ENCODE assay signal across 8 cellular contexts in genomic region chr11:46315033-46315738, GRCh38. TPM values are rescaled to one million over a fixed set of nuclear protein-coding genes. Genes with fewer than 3 reads are reported as not detected.
DNase-seq lines count a peak whose midpoint lies in the region; ATAC-seq and TF ChIP-seq lines count a peak whose summit lies in the region.

No MANE protein-coding gene starts in this region.

- H2AFZ ChIP-seq in PC-9: no peak overlapping the region

- no peaks in the 10 kb centered on the region for H3K36me3 ChIP-seq in CD4-positive, alpha-beta memory T cell (ENCODE audit: insufficient read depth, low read length)
- no peaks in the 10 kb centered on the region for H3K36me3 ChIP-seq in PC-9 (ENCODE audit: low read depth)
- peaks cover 14% of the 10 kb centered on the region for H3K36me3 ChIP-seq in upper lobe of right lung

- H3K9me3 Mint-ChIP-seq in CD4-positive, alpha-beta memory T cell: no peaks in the 10 kb centered on the region
- H3K9me3 Mint-ChIP-seq in HFFc6 (no peaks in the 10 kb centered on the region), osteocyte (ENCODE audit: unreplicated experiment) (no peaks in the 10 kb centered on the region)

- H3F3A ChIP-seq in PC-9 (ENCODE audit: insufficient read depth, low read depth): peaks cover 5% of the 10 kb centered on the region; the same call in 1 of the 2 replicates

- H3K27ac ChIP-seq in CD4-positive, alpha-beta memory T cell (ENCODE audit: low read depth, low read length): no peak overlapping the region
- H3K27ac ChIP-seq in PC-9 (no peak overlapping the region), upper lobe of right lung (no peak overlapping the region)

- no peaks in the 10 kb centered on the region for H4K20me1 ChIP-seq in PC-9 (ENCODE audit: insufficient read depth)

- no peaks in the 10 kb centered on the region for H3K27me3 Mint-ChIP-seq in CD4-positive, alpha-beta memory T cell
- H3K27me3 Mint-ChIP-seq in HFFc6 (ENCODE audit: insufficient read depth) (peaks cover 12% of the 10 kb centered on the region), osteocyte (ENCODE audit: unreplicated experiment) (no peaks in the 10 kb centered on the region)

- TF ChIP-seq CTCF in HFFc6 (IDR thresholded peaks at IDR 0.05) (peak; percentile 97), PC-9 (conservative IDR thresholded peaks at IDR 0.05) (peak; percentile 100), osteocyte (IDR thresholded peaks at IDR 0.05) (peak; percentile 82), upper lobe of right lung (IDR thresholded peaks at IDR 0.05) (peak; percentile 91)

- no peaks in the 10 kb centered on the region for H3K9me2 ChIP-seq in PC-9 (ENCODE audit: insufficient read depth)

- CTCF ChIA-PET in CD4-positive, alpha-beta memory T cell (lab: Charles Lee; ENCODE audit: partially characterized antibody): interaction anchor here (0.7 to 13.6 kb wide), 20 partner anchors 7 to 350 kb away, joined by 3 to 279 read pairs (median 4); no protein-coding TSS in a partner anchor
- CTCF ChIA-PET in PC-9 (lab: Charles Lee): interaction anchor here (0.6 to 1.2 kb wide), 12 partner anchors 13 to 351 kb away, joined by 3 to 5 read pairs (median 3); no protein-coding TSS in a partner anchor

- H3K4me1 ChIP-seq in CD4-positive, alpha-beta memory T cell (ENCODE audit: insufficient read depth, low read length): peaks cover 17% of the 10 kb centered on the region
- peaks cover 16% of the 10 kb centered on the region for H3K4me1 ChIP-seq in PC-9 (replicated peaks; ENCODE audit: insufficient read depth)
- H3K4me1 ChIP-seq in upper lobe of right lung: peaks cover 15% of the 10 kb centered on the region

- peak overlapping the region in 1 of 7 donors; percentile 65 for H3K27ac Mint-ChIP-seq in CD4-positive, alpha-beta memory T cell
- H3K27ac Mint-ChIP-seq in HFFc6 (peak overlapping the region; percentile 62), osteocyte (ENCODE audit: unreplicated experiment) (peak overlapping the region; percentile 65)

- H3K4me2 ChIP-seq in PC-9: peak overlapping the region; percentile 22; the same call in 1 of the 2 replicates

- ATAC-seq in upper lobe of right lung: peak; percentile 83
- no peak for ATAC-seq in GM21529 (IDR thresholded peaks at IDR 0.05; ENCODE audit: unreplicated experiment)

- no peaks in the 10 kb centered on the region for H3K27me3 ChIP-seq in CD4-positive, alpha-beta memory T cell (ENCODE audit: insufficient read depth, low read length)
- H3K27me3 ChIP-seq in PC-9 (ENCODE audit: insufficient read depth, low read depth): no peaks in the 10 kb centered on the region
- H3K27me3 ChIP-seq in upper lobe of right lung: no peaks in the 10 kb centered on the region

- POLR2A ChIA-PET in CD4-positive, alpha-beta memory T cell (lab: Charles Lee; ENCODE audit: partially characterized antibody): interaction anchor here (0.8 to 6.4 kb wide), 2 partner anchors 17 to 52 kb away, joined by 3 to 53 read pairs; no protein-coding TSS in a partner anchor
- POLR2A ChIA-PET in PC-9 (lab: Charles Lee; ENCODE audit: unreplicated experiment): interaction anchor here (0.7 to 0.8 kb wide), 3 partner anchors 19 to 77 kb away, joined by 4 to 5 read pairs (median 4); no protein-coding TSS in a partner anchor

- DNase-seq in CD4-positive, alpha-beta memory T cell: peak; percentile 57 to 73 (median 66)
- DNase-seq in HFFc6: peak; percentile 73
- peak; percentile 74 to 78 for DNase-seq in PC-9
- DNase-seq in activated T-cell treated with anti-CD3 and anti-CD28 coated beads for 4 hours: peak; percentile 77
- peak; percentile 69 for DNase-seq in fibroblast of gingiva (ENCODE audit: low read depth)
- DNase-seq in osteocyte (ENCODE audit: extremely low spot score, unreplicated experiment): peak; percentile 90
- DNase-seq in upper lobe of right lung: no peak

- intact Hi-C loops in CD4-positive, alpha-beta memory T cell (cut with micrococcal nuclease): loop anchor here (1.0 kb wide), 1 partner anchor 76 kb away; no protein-coding TSS in a partner anchor
- intact Hi-C loops in PC-9 (cut with micrococcal nuclease; ENCODE audit: unreplicated experiment): loop anchor here (1.0 kb wide), 2 partner anchors 68 to 443 kb away; no protein-coding TSS in a partner anchor
- intact Hi-C loops in upper lobe of right lung (cut with DNase I): no loop called here

- no peaks in the 10 kb centered on the region for H3K36me3 Mint-ChIP-seq in CD4-positive, alpha-beta memory T cell
- H3K36me3 Mint-ChIP-seq in HFFc6 (ENCODE audit: low read depth) (peaks cover 25% of the 10 kb centered on the region), osteocyte (ENCODE audit: unreplicated experiment) (peaks cover 30% of the 10 kb centered on the region)

- H3K4me3 Mint-ChIP-seq in CD4-positive, alpha-beta memory T cell: peak overlapping the region in 1 of 8 donors; percentile 26
- no peak overlapping the region for H3K4me3 Mint-ChIP-seq in HFFc6
- no peak overlapping the region for H3K4me3 Mint-ChIP-seq in osteocyte (ENCODE audit: unreplicated experiment)

- H3K4me3 ChIP-seq in CD4-positive, alpha-beta memory T cell (ENCODE audit: low read length in 2 of 2): no peak overlapping the region
- H3K4me3 ChIP-seq in PC-9 (no peak overlapping the region), upper lobe of right lung (no peak overlapping the region)

- no peaks in the 10 kb centered on the region for H3K9me3 ChIP-seq in CD4-positive, alpha-beta memory T cell (ENCODE audit: control insufficient read depth in 1 of 2, low read length in 2 of 2)
- H3K9me3 ChIP-seq in PC-9 (ENCODE audit: insufficient read depth, low read depth) (no peaks in the 10 kb centered on the region), upper lobe of right lung (no peaks in the 10 kb centered on the region)

- H3K79me2 ChIP-seq in PC-9 (ENCODE audit: low read depth): no peaks in the 10 kb centered on the region

- no TSS peak for BruUV-seq in PC-9 (replicated peaks; lab: Mats Ljungman, UMichigan)

- H3K4me1 Mint-ChIP-seq in CD4-positive, alpha-beta memory T cell: peaks cover 11 to 28% (median 20%) of the 10 kb centered on the region in 4 donors
- peaks cover 12% of the 10 kb centered on the region for H3K4me1 Mint-ChIP-seq in HFFc6 (ENCODE audit: low read depth)
- peaks cover 1% of the 10 kb centered on the region for H3K4me1 Mint-ChIP-seq in osteocyte (ENCODE audit: unreplicated experiment)

RNA-seq across cellular contexts. Expression of gene DGKZ, which starts 32.1 kb away (rescaled TPM):
- total RNA-seq in CD4-positive, alpha-beta memory T cell: 100 to 1,000 TPM; 230 to 235 TPM
- 10 to 100 TPM; 34.8 to 78.9 TPM for polyA plus RNA-seq in CD4-positive, alpha-beta memory T cell
- total RNA-seq in HFFc6 (2021; fragmentation: NEBNext Ultra II Directional; extraction: Animal tissue kit (Norgen Biotek cat#: 25700)): 10 to 100 TPM; 40.4 to 49.8 (median 46.2) TPM
- total RNA-seq in PC-9 (2021): 49.3 and 67.5 TPM in 2 replicates
- total RNA-seq in osteocyte: 48.6 and 49.9 TPM in 2 replicates
- 50.4 TPM for total RNA-seq in upper lobe of right lung

RNA-seq across cellular contexts. Expression of gene CREB3L1, which starts 37.7 kb away (rescaled TPM):
- total RNA-seq in CD4-positive, alpha-beta memory T cell: not detected
- not detected for polyA plus RNA-seq in CD4-positive, alpha-beta memory T cell
- 100 to 1,000 TPM; 282 to 328 (median 310) TPM for total RNA-seq in HFFc6 (2021; fragmentation: NEBNext Ultra II Directional; extraction: Animal tissue kit (Norgen Biotek cat#: 25700))
- total RNA-seq in PC-9 (2021) (1.3 and 3.1 TPM in 2 replicates), osteocyte (77.0 and 78.6 TPM in 2 replicates), upper lobe of right lung (47.4 TPM)

Comparison
In these comparisons a context has a peak if more than half of its experiments do, and no peak if none do; other contexts are left out.
1. RNA of gene CREB3L1, which starts 37.7 kb away (total RNA-seq): 282 to 328 TPM in HFFc6, 77.0 to 78.6 TPM in osteocyte and 47.4 TPM in upper lobe of right lung (single experiment); 1.3 to 3.1 TPM in PC-9 and not detected in CD4-positive, alpha-beta memory T cell; every median in the first group is over 10 times any median in the second.
2. Peak in every context shown above with its lines, with median percentiles within 50 percentile points of each other: CTCF ChIP-seq.